Comparison of ENCODE assay signal across 1 cellular context in the genomic region with DNA sequence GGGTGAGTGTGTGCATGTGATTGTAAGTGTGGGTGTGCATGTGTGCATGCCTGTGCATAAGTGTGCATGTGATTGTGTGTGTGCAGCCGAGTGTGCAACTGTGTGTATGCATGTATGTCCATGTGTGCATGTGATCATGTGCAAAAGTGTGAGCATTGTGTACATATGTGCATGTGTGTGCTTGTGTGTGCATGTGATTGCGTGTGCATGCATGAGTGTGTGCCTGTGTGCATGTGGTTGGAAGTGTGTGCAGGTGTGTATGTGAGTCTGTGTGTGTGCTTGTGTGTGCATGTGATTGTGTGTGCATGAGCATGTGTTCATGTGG.
TF ChIP-seq lines count a peak whose summit lies in the region.

No MANE protein-coding gene starts in this region.

TF ChIP-seq in HEK293, 187 proteins besides CTCF, POLR2A, EP300 and RAD21:
- TF ChIP-seq, protein P1, sequence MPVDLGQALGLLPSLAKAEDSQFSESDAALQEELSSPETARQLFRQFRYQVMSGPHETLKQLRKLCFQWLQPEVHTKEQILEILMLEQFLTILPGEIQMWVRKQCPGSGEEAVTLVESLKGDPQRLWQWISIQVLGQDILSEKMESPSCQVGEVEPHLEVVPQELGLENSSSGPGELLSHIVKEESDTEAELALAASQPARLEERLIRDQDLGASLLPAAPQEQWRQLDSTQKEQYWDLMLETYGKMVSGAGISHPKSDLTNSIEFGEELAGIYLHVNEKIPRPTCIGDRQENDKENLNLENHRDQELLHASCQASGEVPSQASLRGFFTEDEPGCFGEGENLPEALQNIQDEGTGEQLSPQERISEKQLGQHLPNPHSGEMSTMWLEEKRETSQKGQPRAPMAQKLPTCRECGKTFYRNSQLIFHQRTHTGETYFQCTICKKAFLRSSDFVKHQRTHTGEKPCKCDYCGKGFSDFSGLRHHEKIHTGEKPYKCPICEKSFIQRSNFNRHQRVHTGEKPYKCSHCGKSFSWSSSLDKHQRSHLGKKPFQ (tag by site-specific recombination; IDR thresholded peaks at IDR 0.05), result peak; percentile 91
- TF ChIP-seq WT1 (tag by site-specific recombination; IDR thresholded peaks at IDR 0.05) (no peak), ZNF621 (tag by site-specific recombination; IDR thresholded peaks at IDR 0.05) (peak; percentile 27; the same call in 1 of the 2 replicates), ZBTB48 (tag by site-specific recombination; IDR thresholded peaks at IDR 0.05) (no peak; the same call in 1 of the 2 replicates), OSR2 (tag by site-specific recombination; IDR thresholded peaks at IDR 0.05) (no peak), ZNF2 (tag by site-specific recombination; IDR thresholded peaks at IDR 0.05) (0 out of 2 replicates have a peak, but pooled peaks have one; percentile 8), ZNF776 (tag by site-specific recombination; IDR thresholded peaks at IDR 0.05; ENCODE audit: borderline replicate concordance) (no peak), ZNF266 (tag by site-specific recombination; IDR thresholded peaks at IDR 0.05; ENCODE audit: low read depth) (no peak), HOXD13 (CRISPR knock-in tag; IDR thresholded peaks at IDR 0.05; ENCODE audit: borderline replicate concordance) (peak; percentile 49; the same call in 1 of the 2 replicates), ZNF157 (tag by site-specific recombination; IDR thresholded peaks at IDR 0.05) (no peak), ZNF169 (tag by site-specific recombination; IDR thresholded peaks at IDR 0.05) (no peak), ZNF311 (tag by site-specific recombination; IDR thresholded peaks at IDR 0.05; ENCODE audit: borderline replicate concordance) (0 out of 2 replicates have a peak, but pooled peaks have one; percentile 39), ZNF24 (tag by site-specific recombination; IDR thresholded peaks at IDR 0.05) (no peak)
- TF ChIP-seq, protein P2, sequence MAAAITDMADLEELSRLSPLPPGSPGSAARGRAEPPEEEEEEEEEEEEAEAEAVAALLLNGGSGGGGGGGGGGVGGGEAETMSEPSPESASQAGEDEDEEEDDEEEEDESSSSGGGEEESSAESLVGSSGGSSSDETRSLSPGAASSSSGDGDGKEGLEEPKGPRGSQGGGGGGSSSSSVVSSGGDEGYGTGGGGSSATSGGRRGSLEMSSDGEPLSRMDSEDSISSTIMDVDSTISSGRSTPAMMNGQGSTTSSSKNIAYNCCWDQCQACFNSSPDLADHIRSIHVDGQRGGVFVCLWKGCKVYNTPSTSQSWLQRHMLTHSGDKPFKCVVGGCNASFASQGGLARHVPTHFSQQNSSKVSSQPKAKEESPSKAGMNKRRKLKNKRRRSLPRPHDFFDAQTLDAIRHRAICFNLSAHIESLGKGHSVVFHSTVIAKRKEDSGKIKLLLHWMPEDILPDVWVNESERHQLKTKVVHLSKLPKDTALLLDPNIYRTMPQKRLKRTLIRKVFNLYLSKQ (tag by site-specific recombination; IDR thresholded peaks at IDR 0.05; ENCODE audit: borderline replicate concordance), result no peak
- TF ChIP-seq, protein P3, sequence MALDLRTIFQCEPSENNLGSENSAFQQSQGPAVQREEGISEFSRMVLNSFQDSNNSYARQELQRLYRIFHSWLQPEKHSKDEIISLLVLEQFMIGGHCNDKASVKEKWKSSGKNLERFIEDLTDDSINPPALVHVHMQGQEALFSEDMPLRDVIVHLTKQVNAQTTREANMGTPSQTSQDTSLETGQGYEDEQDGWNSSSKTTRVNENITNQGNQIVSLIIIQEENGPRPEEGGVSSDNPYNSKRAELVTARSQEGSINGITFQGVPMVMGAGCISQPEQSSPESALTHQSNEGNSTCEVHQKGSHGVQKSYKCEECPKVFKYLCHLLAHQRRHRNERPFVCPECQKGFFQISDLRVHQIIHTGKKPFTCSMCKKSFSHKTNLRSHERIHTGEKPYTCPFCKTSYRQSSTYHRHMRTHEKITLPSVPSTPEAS (tag by site-specific recombination; IDR thresholded peaks at IDR 0.05), result peak; percentile 96
- TF ChIP-seq, protein P4, sequence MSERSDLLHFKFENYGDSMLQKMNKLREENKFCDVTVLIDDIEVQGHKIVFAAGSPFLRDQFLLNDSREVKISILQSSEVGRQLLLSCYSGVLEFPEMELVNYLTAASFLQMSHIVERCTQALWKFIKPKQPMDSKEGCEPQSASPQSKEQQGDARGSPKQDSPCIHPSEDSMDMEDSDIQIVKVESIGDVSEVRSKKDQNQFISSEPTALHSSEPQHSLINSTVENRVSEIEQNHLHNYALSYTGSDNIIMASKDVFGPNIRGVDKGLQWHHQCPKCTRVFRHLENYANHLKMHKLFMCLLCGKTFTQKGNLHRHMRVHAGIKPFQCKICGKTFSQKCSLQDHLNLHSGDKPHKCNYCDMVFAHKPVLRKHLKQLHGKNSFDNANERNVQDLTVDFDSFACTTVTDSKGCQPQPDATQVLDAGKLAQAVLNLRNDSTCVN (tag by site-specific recombination; optimal IDR thresholded peaks at IDR 0.05), result peak; percentile 41
- TF ChIP-seq, protein P5, sequence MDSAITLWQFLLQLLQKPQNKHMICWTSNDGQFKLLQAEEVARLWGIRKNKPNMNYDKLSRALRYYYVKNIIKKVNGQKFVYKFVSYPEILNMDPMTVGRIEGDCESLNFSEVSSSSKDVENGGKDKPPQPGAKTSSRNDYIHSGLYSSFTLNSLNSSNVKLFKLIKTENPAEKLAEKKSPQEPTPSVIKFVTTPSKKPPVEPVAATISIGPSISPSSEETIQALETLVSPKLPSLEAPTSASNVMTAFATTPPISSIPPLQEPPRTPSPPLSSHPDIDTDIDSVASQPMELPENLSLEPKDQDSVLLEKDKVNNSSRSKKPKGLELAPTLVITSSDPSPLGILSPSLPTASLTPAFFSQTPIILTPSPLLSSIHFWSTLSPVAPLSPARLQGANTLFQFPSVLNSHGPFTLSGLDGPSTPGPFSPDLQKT (IDR thresholded peaks at IDR 0.05; ENCODE audit: borderline replicate concordance, low read depth, low read length), result no peak
- TF ChIP-seq, protein P6, sequence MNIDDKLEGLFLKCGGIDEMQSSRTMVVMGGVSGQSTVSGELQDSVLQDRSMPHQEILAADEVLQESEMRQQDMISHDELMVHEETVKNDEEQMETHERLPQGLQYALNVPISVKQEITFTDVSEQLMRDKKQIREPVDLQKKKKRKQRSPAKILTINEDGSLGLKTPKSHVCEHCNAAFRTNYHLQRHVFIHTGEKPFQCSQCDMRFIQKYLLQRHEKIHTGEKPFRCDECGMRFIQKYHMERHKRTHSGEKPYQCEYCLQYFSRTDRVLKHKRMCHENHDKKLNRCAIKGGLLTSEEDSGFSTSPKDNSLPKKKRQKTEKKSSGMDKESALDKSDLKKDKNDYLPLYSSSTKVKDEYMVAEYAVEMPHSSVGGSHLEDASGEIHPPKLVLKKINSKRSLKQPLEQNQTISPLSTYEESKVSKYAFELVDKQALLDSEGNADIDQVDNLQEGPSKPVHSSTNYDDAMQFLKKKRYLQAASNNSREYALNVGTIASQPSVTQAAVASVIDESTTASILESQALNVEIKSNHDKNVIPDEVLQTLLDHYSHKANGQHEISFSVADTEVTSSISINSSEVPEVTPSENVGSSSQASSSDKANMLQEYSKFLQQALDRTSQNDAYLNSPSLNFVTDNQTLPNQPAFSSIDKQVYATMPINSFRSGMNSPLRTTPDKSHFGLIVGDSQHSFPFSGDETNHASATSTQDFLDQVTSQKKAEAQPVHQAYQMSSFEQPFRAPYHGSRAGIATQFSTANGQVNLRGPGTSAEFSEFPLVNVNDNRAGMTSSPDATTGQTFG (tag by site-specific recombination; IDR thresholded peaks at IDR 0.05; ENCODE audit: borderline replicate concordance), result 0 out of 2 replicates have a peak, but pooled peaks have one; percentile 27
- TF ChIP-seq, protein P7, sequence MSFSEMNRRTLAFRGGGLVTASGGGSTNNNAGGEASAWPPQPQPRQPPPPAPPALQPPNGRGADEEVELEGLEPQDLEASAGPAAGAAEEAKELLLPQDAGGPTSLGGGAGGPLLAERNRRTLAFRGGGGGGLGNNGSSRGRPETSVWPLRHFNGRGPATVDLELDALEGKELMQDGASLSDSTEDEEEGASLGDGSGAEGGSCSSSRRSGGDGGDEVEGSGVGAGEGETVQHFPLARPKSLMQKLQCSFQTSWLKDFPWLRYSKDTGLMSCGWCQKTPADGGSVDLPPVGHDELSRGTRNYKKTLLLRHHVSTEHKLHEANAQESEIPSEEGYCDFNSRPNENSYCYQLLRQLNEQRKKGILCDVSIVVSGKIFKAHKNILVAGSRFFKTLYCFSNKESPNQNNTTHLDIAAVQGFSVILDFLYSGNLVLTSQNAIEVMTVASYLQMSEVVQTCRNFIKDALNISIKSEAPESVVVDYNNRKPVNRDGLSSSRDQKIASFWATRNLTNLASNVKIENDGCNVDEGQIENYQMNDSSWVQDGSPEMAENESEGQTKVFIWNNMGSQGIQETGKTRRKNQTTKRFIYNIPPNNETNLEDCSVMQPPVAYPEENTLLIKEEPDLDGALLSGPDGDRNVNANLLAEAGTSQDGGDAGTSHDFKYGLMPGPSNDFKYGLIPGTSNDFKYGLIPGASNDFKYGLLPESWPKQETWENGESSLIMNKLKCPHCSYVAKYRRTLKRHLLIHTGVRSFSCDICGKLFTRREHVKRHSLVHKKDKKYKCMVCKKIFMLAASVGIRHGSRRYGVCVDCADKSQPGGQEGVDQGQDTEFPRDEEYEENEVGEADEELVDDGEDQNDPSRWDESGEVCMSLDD (tag by site-specific recombination; IDR thresholded peaks at IDR 0.05), result no peak
- TF ChIP-seq, protein P8, sequence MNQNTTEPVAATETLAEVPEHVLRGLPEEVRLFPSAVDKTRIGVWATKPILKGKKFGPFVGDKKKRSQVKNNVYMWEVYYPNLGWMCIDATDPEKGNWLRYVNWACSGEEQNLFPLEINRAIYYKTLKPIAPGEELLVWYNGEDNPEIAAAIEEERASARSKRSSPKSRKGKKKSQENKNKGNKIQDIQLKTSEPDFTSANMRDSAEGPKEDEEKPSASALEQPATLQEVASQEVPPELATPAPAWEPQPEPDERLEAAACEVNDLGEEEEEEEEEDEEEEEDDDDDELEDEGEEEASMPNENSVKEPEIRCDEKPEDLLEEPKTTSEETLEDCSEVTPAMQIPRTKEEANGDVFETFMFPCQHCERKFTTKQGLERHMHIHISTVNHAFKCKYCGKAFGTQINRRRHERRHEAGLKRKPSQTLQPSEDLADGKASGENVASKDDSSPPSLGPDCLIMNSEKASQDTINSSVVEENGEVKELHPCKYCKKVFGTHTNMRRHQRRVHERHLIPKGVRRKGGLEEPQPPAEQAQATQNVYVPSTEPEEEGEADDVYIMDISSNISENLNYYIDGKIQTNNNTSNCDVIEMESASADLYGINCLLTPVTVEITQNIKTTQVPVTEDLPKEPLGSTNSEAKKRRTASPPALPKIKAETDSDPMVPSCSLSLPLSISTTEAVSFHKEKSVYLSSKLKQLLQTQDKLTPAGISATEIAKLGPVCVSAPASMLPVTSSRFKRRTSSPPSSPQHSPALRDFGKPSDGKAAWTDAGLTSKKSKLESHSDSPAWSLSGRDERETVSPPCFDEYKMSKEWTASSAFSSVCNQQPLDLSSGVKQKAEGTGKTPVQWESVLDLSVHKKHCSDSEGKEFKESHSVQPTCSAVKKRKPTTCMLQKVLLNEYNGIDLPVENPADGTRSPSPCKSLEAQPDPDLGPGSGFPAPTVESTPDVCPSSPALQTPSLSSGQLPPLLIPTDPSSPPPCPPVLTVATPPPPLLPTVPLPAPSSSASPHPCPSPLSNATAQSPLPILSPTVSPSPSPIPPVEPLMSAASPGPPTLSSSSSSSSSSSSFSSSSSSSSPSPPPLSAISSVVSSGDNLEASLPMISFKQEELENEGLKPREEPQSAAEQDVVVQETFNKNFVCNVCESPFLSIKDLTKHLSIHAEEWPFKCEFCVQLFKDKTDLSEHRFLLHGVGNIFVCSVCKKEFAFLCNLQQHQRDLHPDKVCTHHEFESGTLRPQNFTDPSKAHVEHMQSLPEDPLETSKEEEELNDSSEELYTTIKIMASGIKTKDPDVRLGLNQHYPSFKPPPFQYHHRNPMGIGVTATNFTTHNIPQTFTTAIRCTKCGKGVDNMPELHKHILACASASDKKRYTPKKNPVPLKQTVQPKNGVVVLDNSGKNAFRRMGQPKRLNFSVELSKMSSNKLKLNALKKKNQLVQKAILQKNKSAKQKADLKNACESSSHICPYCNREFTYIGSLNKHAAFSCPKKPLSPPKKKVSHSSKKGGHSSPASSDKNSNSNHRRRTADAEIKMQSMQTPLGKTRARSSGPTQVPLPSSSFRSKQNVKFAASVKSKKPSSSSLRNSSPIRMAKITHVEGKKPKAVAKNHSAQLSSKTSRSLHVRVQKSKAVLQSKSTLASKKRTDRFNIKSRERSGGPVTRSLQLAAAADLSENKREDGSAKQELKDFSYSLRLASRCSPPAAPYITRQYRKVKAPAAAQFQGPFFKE (tag by site-specific recombination; IDR thresholded peaks at IDR 0.05; ENCODE audit: borderline replicate concordance), result peak; percentile 82; the same call in 1 of the 2 replicates
- TF ChIP-seq, protein P9, sequence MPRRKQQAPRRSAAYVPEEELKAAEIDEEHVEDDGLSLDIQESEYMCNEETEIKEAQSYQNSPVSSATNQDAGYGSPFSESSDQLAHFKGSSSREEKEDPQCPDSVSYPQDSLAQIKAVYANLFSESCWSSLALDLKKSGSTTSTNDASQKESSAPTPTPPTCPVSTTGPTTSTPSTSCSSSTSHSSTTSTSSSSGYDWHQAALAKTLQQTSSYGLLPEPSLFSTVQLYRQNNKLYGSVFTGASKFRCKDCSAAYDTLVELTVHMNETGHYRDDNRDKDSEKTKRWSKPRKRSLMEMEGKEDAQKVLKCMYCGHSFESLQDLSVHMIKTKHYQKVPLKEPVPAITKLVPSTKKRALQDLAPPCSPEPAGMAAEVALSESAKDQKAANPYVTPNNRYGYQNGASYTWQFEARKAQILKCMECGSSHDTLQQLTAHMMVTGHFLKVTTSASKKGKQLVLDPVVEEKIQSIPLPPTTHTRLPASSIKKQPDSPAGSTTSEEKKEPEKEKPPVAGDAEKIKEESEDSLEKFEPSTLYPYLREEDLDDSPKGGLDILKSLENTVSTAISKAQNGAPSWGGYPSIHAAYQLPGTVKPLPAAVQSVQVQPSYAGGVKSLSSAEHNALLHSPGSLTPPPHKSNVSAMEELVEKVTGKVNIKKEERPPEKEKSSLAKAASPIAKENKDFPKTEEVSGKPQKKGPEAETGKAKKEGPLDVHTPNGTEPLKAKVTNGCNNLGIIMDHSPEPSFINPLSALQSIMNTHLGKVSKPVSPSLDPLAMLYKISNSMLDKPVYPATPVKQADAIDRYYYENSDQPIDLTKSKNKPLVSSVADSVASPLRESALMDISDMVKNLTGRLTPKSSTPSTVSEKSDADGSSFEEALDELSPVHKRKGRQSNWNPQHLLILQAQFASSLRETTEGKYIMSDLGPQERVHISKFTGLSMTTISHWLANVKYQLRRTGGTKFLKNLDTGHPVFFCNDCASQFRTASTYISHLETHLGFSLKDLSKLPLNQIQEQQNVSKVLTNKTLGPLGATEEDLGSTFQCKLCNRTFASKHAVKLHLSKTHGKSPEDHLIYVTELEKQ (tag by site-specific recombination; IDR thresholded peaks at IDR 0.05; ENCODE audit: borderline replicate concordance), result no peak
- TF ChIP-seq, protein P10, sequence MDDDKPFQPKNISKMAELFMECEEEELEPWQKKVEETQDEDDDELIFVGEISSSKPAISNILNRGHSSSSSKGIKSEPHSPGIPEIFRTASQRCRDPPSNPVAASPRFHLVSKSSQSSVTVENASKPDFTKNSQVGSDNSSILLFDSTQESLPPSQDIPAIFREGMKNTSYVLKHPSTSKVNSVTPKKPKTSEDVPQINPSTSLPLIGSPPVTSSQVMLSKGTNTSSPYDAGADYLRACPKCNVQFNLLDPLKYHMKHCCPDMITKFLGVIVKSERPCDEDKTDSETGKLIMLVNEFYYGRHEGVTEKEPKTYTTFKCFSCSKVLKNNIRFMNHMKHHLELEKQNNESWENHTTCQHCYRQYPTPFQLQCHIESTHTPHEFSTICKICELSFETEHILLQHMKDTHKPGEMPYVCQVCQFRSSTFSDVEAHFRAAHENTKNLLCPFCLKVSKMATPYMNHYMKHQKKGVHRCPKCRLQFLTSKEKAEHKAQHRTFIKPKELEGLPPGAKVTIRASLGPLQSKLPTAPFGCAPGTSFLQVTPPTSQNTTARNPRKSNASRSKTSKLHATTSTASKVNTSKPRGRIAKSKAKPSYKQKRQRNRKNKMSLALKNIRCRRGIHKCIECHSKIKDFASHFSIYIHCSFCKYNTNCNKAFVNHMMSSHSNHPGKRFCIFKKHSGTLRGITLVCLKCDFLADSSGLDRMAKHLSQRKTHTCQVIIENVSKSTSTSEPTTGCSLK (tag by site-specific recombination; IDR thresholded peaks at IDR 0.05), result no peak
TF ChIP-seq in HEK293: peak in this region for 9.
